8 cellular contexts compared by ENCODE assay signal in the genomic region with DNA sequence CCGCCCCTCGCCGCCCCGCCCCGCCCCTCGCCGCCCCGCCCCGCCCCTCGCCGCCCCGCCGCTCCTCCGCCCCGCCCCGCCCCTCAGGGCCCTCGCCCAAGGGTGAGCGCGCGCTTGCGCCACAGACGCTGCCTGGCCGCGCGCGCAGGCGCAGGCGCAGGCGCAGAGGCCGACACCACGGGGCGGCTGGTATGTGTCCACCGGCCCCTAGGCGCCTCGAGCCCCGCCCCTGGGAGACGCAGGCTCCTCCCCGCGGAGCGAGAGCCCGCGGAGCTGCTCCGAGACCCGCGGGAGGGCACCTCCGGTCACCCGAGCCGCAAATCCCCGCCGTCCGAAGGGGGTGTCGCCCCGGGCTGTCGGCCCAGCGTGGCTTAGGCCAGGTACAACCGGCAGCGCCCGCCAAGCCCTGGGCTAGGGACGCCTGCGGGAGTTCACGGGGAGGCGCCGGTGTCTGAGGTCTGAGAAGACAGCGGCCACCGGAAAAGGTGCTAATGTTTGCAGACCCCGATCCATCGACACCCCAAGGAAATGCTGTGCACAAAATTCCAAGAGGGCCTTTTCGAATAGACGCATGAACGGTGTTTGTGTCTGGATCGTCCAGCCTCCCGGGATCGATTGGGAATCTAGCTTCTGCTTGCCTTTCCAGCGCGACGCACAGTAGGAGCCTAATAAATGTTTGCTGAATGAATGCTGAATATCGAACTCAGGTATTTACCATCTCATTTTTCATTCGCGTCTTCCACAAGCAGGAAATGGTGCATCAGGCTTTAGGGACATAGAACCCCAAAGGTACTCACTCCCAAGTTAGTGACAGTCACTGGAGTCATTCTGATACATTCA. TPM values are rescaled to one million over a fixed set of nuclear protein-coding genes. Genes with fewer than 3 reads are reported as not detected.
DNase-seq lines count a peak whose midpoint lies in the region; ATAC-seq and TF ChIP-seq lines count a peak whose summit lies in the region.

No MANE protein-coding gene starts in this region.

- no peaks in the 10 kb centered on the region for H3K27me3 Mint-ChIP-seq in type B pancreatic cell

- H3K36me3 Mint-ChIP-seq in type B pancreatic cell: peaks cover 5% of the 10 kb centered on the region

- H3K4me1 ChIP-seq in adipocyte (ENCODE audit: control insufficient read depth, insufficient read depth, low read length): no peaks in the 10 kb centered on the region
- peaks cover 0 to 25% (median 10%) of the 10 kb centered on the region in 9 donors for H3K4me1 ChIP-seq in heart right ventricle

- WGBS in heart right ventricle, 2 donors: 0% methylated on average over 29 to 51 of the region's 79 CpGs

- intact Hi-C loops in heart right ventricle (cut with DNase I): loop anchor here in 2 of 10 donors (5.0 to 10.0 kb wide), 3 partner anchors 55 to 108 kb away; no protein-coding TSS in a partner anchor
- intact Hi-C loops in posterior vena cava (cut with DNase I): no loop called here

- peak overlapping the region; percentile 85 for H3K9ac ChIP-seq in adipocyte (ENCODE audit: low read length)

- H3K9me3 ChIP-seq in adipocyte (ENCODE audit: control insufficient read depth, low read length) (no peaks in the 10 kb centered on the region), heart right ventricle (no peaks in the 10 kb centered on the region)

- peak overlapping the region; percentile 86 for H3K4me3 Mint-ChIP-seq in type B pancreatic cell

- DNase-seq in NCI-H1048 (lab: John Stamatoyannopoulos, UW) (peak; percentile 47), SW480 (ENCODE audit: low spot score) (peak; percentile 81), adipocyte (ENCODE audit: low read depth) (peak; percentile 90), heart right ventricle (peak; percentile 84 to 92), posterior vena cava (ENCODE audit: low spot score) (peak; percentile 96), type B pancreatic cell (ENCODE audit: extremely low spot score, unreplicated experiment) (peak; percentile 92)

- H3K27ac ChIP-seq in heart right ventricle: peak overlapping the region in 9 of 10 donors; percentile 44 to 83 (median 70)

- TF ChIP-seq CTCF in heart right ventricle (IDR thresholded peaks at IDR 0.05): no peak
- no peak for TF ChIP-seq CTCF in type B pancreatic cell (conservative IDR thresholded peaks at IDR 0.05)

- H3K27me3 ChIP-seq in adipocyte (replicated peaks; ENCODE audit: control insufficient read depth, insufficient read depth, low read length): peaks cover 15% of the 10 kb centered on the region
- H3K27me3 ChIP-seq in heart right ventricle: no peaks in the 10 kb centered on the region

- peaks cover 5% of the 10 kb centered on the region for H3K4me1 Mint-ChIP-seq in type B pancreatic cell (ENCODE audit: unreplicated experiment)

- no peaks in the 10 kb centered on the region for H3K9me3 Mint-ChIP-seq in type B pancreatic cell

- ATAC-seq in HG02588 (IDR thresholded peaks at IDR 0.05; ENCODE audit: unreplicated experiment) (peak; percentile 86), heart right ventricle (peak; percentile 94 to 98 (median 96))

- H3K36me3 ChIP-seq in adipocyte (ENCODE audit: control insufficient read depth, insufficient read depth, low read length, severe bottlenecking): no peaks in the 10 kb centered on the region
- H3K36me3 ChIP-seq in heart right ventricle: peaks cover 0 to 14% (median 0%) of the 10 kb centered on the region in 9 donors

- H3K4me3 ChIP-seq in GM08714 (ENCODE audit: low read length) (peak overlapping the region; percentile 72), adipocyte (ENCODE audit: low read length) (peak overlapping the region; percentile 86), heart right ventricle (peak overlapping the region; percentile 27 to 75 (median 68))

- H3K27ac Mint-ChIP-seq in type B pancreatic cell: no peak overlapping the region

RNA-seq across cellular contexts. Expression of a gene that starts 0.5 kb away (rescaled TPM):
- total RNA-seq in heart right ventricle (10 to 100 TPM; 16.9 to 50.1 (median 21.7) TPM), posterior vena cava (10 to 100 TPM; 15.8 to 21.7 TPM), type B pancreatic cell (ENCODE audit: low replicate concordance) (19.0 and 19.9 TPM in 2 replicates)
- polyA plus RNA-seq in heart right ventricle: 100 to 1,000 TPM in 1 of 2 donors, 10 to 100 TPM in 1; 95.2 to 132 TPM

RNA-seq across cellular contexts. Expression of a gene that starts 47.6 kb away (rescaled TPM):
- under 1 TPM in 1 of 10 donors, not detected in 9; 0.09 TPM for total RNA-seq in heart right ventricle
- under 1 TPM in 1 of 2 donors, not detected in 1; 0.03 TPM for polyA plus RNA-seq in heart right ventricle
- not detected for total RNA-seq in posterior vena cava
- 5.8 and 9.5 TPM in 2 replicates for total RNA-seq in type B pancreatic cell (ENCODE audit: low replicate concordance)

Comparison
In these comparisons a context has a peak if more than half of its experiments do, and no peak if none do; other contexts are left out.
1. Peak in every context shown above with its lines: DNase-seq, ATAC-seq, H3K4me3 ChIP-seq and H3K27ac ChIP-seq.